Comparison of ENCODE assay signal across 8 cellular contexts in genomic region chr18:37565985-37566478, GRCh38. TPM values are rescaled to one million over a fixed set of nuclear protein-coding genes. Genes with fewer than 3 reads are reported as not detected.
A peak's percentile ranks its signal among the peaks of the same experiment; 100 is the strongest.
DNase-seq lines count a peak whose midpoint lies in the region; ATAC-seq, FAIRE-seq and TF ChIP-seq lines count a peak whose summit lies in the region.

No MANE protein-coding gene starts in this region.

- no peak overlapping the region for H3K27ac Mint-ChIP-seq in effector memory CD8-positive, alpha-beta T cell

- no peak overlapping the region for H3K27ac ChIP-seq in mesendoderm (ENCODE audit: low read depth, low read length)

- no CpG with 5 or more reads among the region's 49 CpGs for WGBS in mesendoderm (ENCODE audit: extremely low coverage, insufficient coverage, low lambda C conversion rate)

- H3K4me1 ChIP-seq in mesendoderm (ENCODE audit: control insufficient read depth, low read depth, low read length), result no peaks in the 10 kb centered on the region

- H2BK15ac ChIP-seq in mesendoderm (replicated peaks; ENCODE audit: low read depth), result no peak overlapping the region

- DNase-seq in Daoy (ENCODE audit: low read depth) (peak; percentile 36), NCI-H446 treated with DMSO at 0.1 percent for 48 hours (lab: John Stamatoyannopoulos, UW) (peak; percentile 43), mesendoderm (peak; percentile 57), urothelium cell line (ENCODE audit: low spot score) (peak; percentile 72), GM12892 (ENCODE audit: insufficient read length) (no peak)
- DNase-seq in effector memory CD8-positive, alpha-beta T cell, result no peak
- DNase-seq in stimulated activated CD4-positive, alpha-beta T cell treated with anti-CD3 and anti-CD28 coated beads, Interleukin-4, amount 100 ng/mL, for 4 hours, result no peak

- peaks cover 10 to 14% of the 10 kb centered on the region in 2 donors for H3K4me1 Mint-ChIP-seq in effector memory CD8-positive, alpha-beta T cell (ENCODE audit: low read depth in 2 of 2)

- no peak overlapping the region for H4K8ac ChIP-seq in mesendoderm (ENCODE audit: low read depth, low read length)

- H2BK5ac ChIP-seq in mesendoderm (ENCODE audit: low read length), result no peak overlapping the region

- H3K9me3 Mint-ChIP-seq in effector memory CD8-positive, alpha-beta T cell, result peaks cover 0 to 2% of the 10 kb centered on the region in 2 donors

- no peak overlapping the region for H3K4ac ChIP-seq in mesendoderm (ENCODE audit: low read depth, low read length)

- H3K4me3 Mint-ChIP-seq in effector memory CD8-positive, alpha-beta T cell, result peak overlapping the region; percentile 40 to 53

- no peaks in the 10 kb centered on the region for H3K36me3 Mint-ChIP-seq in effector memory CD8-positive, alpha-beta T cell (ENCODE audit: insufficient read depth)

- no peak overlapping the region for H3K23ac ChIP-seq in mesendoderm (ENCODE audit: low read length)

- no peak overlapping the region for H2AK5ac ChIP-seq in mesendoderm (ENCODE audit: low read length)

- peaks cover 72 to 88% of the 10 kb centered on the region in 2 donors for H3K27me3 Mint-ChIP-seq in effector memory CD8-positive, alpha-beta T cell

- no peaks in the 10 kb centered on the region for H3K79me1 ChIP-seq in mesendoderm (ENCODE audit: low read length)

- peak overlapping the region; percentile 90 for H2BK120ac ChIP-seq in mesendoderm (ENCODE audit: low read depth, low read length)

- no peak for TF ChIP-seq POLR2A in GM12892 (IDR thresholded peaks at IDR 0.05; ENCODE audit: low read depth, low read length)

- no peaks in the 10 kb centered on the region for H3K79me2 ChIP-seq in mesendoderm (ENCODE audit: control insufficient read depth, insufficient read depth, low read length)

- peaks cover 38% of the 10 kb centered on the region for H3K27me3 ChIP-seq in mesendoderm (ENCODE audit: insufficient read depth, low read length, poor library complexity)

- H3K56ac ChIP-seq in mesendoderm (ENCODE audit: low read length), result no peak overlapping the region

- no peak overlapping the region for H3K9ac ChIP-seq in mesendoderm (ENCODE audit: low read length)

- peak overlapping the region; percentile 85 for H3K18ac ChIP-seq in mesendoderm (ENCODE audit: low read length)

- H3K36me3 ChIP-seq in mesendoderm (ENCODE audit: control insufficient read depth, insufficient read depth, low read length), result no peaks in the 10 kb centered on the region

- peak overlapping the region; percentile 48 for H3K4me2 ChIP-seq in mesendoderm (ENCODE audit: low read length)

- ATAC-seq in effector memory CD8-positive, alpha-beta T cell (replicated peaks), result no peak
- ATAC-seq in HG03565 (IDR thresholded peaks at IDR 0.05; ENCODE audit: unreplicated experiment), result no peak

- no peak overlapping the region for H4K5ac ChIP-seq in mesendoderm (ENCODE audit: low read length)

- FAIRE-seq in urothelium cell line (lab: Jason Lieb, UNC), result no peak
- no peak for FAIRE-seq in GM12892 (lab: Jason Lieb, UNC)

- H3K4me3 ChIP-seq in mesendoderm (ENCODE audit: low read length), result no peak overlapping the region

RNA-seq across cellular contexts. Expression of gene CELF4, which starts 0.4 kb away (rescaled TPM):
- total RNA-seq in Daoy (2014; rRNA removed; shearing (Covaris generic)), result not detected in 2 replicates
- 1.9 TPM for polyA plus RNA-seq in mesendoderm (2013, experiment 1 of 2)
- 2.3 TPM for polyA plus RNA-seq in mesendoderm (2013, experiment 2 of 2)
- polyA plus RNA-seq in GM12892 (2012; ENCODE audit: missing spikeins), result not detected

Comparison
In these comparisons a context has a peak if more than half of its experiments do, and no peak if none do; other contexts are left out.
1. DNase-seq: peak in Daoy (single experiment), NCI-H446 treated with DMSO at 0.1 percent for 48 hours (single experiment), mesendoderm (single experiment) and urothelium cell line (single experiment); none in effector memory CD8-positive, alpha-beta T cell (0 of 3), stimulated activated CD4-positive, alpha-beta T cell treated with anti-CD3 and anti-CD28 coated beads, Interleukin-4, amount 100 ng/mL, for 4 hours (0 of 2) and GM12892 (single experiment).